Comparison of ENCODE assay signal across 1 cellular context in genomic region chr20:431012-431904, GRCh38.
A peak's percentile ranks its signal among the peaks of the same experiment; 100 is the strongest.
TF ChIP-seq lines count a peak whose summit lies in the region.

No MANE protein-coding gene starts in this region.

TF ChIP-seq in HepG2, 621 proteins besides CTCF, POLR2A, EP300 and RAD21 (continued from another document and continues in another):
- TF ChIP-seq, protein P1, sequence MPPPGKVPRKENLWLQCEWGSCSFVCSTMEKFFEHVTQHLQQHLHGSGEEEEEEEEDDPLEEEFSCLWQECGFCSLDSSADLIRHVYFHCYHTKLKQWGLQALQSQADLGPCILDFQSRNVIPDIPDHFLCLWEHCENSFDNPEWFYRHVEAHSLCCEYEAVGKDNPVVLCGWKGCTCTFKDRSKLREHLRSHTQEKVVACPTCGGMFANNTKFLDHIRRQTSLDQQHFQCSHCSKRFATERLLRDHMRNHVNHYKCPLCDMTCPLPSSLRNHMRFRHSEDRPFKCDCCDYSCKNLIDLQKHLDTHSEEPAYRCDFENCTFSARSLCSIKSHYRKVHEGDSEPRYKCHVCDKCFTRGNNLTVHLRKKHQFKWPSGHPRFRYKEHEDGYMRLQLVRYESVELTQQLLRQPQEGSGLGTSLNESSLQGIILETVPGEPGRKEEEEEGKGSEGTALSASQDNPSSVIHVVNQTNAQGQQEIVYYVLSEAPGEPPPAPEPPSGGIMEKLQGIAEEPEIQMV (CRISPR knock-in tag; IDR thresholded peaks at IDR 0.05; ENCODE audit: low read depth), result 0 out of 2 replicates have a peak, but pooled peaks have one; percentile 67
- TF ChIP-seq ZNF570 (CRISPR knock-in tag; IDR thresholded peaks at IDR 0.05; ENCODE audit: borderline replicate concordance), result no peak
- TF ChIP-seq ZNF841 (CRISPR knock-in tag; IDR thresholded peaks at IDR 0.05; ENCODE audit: borderline replicate concordance), result no peak
- peak; percentile 62; the same call in 1 of the 2 replicates for TF ChIP-seq ZNF274 (CRISPR knock-in tag; IDR thresholded peaks at IDR 0.05)
- no peak for TF ChIP-seq ZNF496 (CRISPR knock-in tag; IDR thresholded peaks at IDR 0.05; ENCODE audit: insufficient replicate concordance)
- TF ChIP-seq ZNF839 (CRISPR knock-in tag; IDR thresholded peaks at IDR 0.05; ENCODE audit: borderline replicate concordance), result peak; percentile 66; the same call in 1 of the 2 replicates
- TF ChIP-seq SMAD1 (CRISPR knock-in tag; IDR thresholded peaks at IDR 0.05; ENCODE audit: borderline replicate concordance, low read depth), result peak; percentile 93; the same call in 1 of the 2 replicates
- TF ChIP-seq ZNF264 (CRISPR knock-in tag; IDR thresholded peaks at IDR 0.05), result no peak
- TF ChIP-seq MAFF (IDR thresholded peaks at IDR 0.05; ENCODE audit: low read depth, low read length), result no peak
- TF ChIP-seq ZFP82 (CRISPR knock-in tag; IDR thresholded peaks at IDR 0.05; ENCODE audit: borderline replicate concordance), result no peak
- 0 out of 2 replicates have a peak, but pooled peaks have one; percentile 40 for TF ChIP-seq ZNF136 (CRISPR knock-in tag; IDR thresholded peaks at IDR 0.05; ENCODE audit: low read depth)
- TF ChIP-seq, protein P2, sequence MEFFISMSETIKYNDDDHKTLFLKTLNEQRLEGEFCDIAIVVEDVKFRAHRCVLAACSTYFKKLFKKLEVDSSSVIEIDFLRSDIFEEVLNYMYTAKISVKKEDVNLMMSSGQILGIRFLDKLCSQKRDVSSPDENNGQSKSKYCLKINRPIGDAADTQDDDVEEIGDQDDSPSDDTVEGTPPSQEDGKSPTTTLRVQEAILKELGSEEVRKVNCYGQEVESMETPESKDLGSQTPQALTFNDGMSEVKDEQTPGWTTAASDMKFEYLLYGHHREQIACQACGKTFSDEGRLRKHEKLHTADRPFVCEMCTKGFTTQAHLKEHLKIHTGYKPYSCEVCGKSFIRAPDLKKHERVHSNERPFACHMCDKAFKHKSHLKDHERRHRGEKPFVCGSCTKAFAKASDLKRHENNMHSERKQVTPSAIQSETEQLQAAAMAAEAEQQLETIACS (CRISPR knock-in tag; IDR thresholded peaks at IDR 0.05), result no peak
- TF ChIP-seq ZHX1 (CRISPR knock-in tag; IDR thresholded peaks at IDR 0.05; ENCODE audit: low read depth), result peak; percentile 86
- no peak for TF ChIP-seq STAT5B (CRISPR knock-in tag; IDR thresholded peaks at IDR 0.05)
- TF ChIP-seq ZMAT3 (CRISPR knock-in tag; conservative IDR thresholded peaks at IDR 0.05), result 0 out of 2 replicates have a peak, but pooled peaks have one; percentile 64
- 0 out of 2 replicates have a peak, but pooled peaks have one; percentile 24 for TF ChIP-seq CCDC6 (CRISPR knock-in tag; IDR thresholded peaks at IDR 0.05)
- no peak for TF ChIP-seq CCAR2 (optimal IDR thresholded peaks at IDR 0.05; ENCODE audit: low read depth, low read length)
- no peak for TF ChIP-seq KDM6A (CRISPR knock-in tag; IDR thresholded peaks at IDR 0.05; ENCODE audit: low read depth)
- 0 out of 2 replicates have a peak, but pooled peaks have one; percentile 46 for TF ChIP-seq ZZZ3 (CRISPR knock-in tag; IDR thresholded peaks at IDR 0.05; ENCODE audit: borderline replicate concordance)
- no peak; the same call in 1 of the 2 replicates for TF ChIP-seq CAMTA2 (CRISPR knock-in tag; IDR thresholded peaks at IDR 0.05; ENCODE audit: borderline replicate concordance)
- no peak for TF ChIP-seq ZNF367 (CRISPR knock-in tag; IDR thresholded peaks at IDR 0.05; ENCODE audit: borderline replicate concordance)
- TF ChIP-seq DR1 (CRISPR knock-in tag; IDR thresholded peaks at IDR 0.05), result peak; percentile 27; the same call in 1 of the 2 replicates
- TF ChIP-seq PHB2 (IDR thresholded peaks at IDR 0.05; ENCODE audit: partially characterized antibody), result no peak
- 0 out of 2 replicates have a peak, but pooled peaks have one; percentile 52 for TF ChIP-seq ZNF431 (CRISPR knock-in tag; IDR thresholded peaks at IDR 0.05; ENCODE audit: borderline replicate concordance, low read depth)
- peak; percentile 81; the same call in 1 of the 2 replicates for TF ChIP-seq ZNF468 (CRISPR knock-in tag; IDR thresholded peaks at IDR 0.05)
- peak; percentile 96 for TF ChIP-seq ERF (CRISPR knock-in tag; IDR thresholded peaks at IDR 0.05)
- TF ChIP-seq ISX (CRISPR knock-in tag; conservative IDR thresholded peaks at IDR 0.05), result no peak
- TF ChIP-seq SRSF9 (IDR thresholded peaks at IDR 0.05; ENCODE audit: borderline replicate concordance, insufficient read depth, low read depth, low read length, poor library complexity, severe bottlenecking), result no peak
- TF ChIP-seq ZNF772 (CRISPR knock-in tag; IDR thresholded peaks at IDR 0.05), result 0 out of 2 replicates have a peak, but pooled peaks have one; percentile 13
- TF ChIP-seq, protein P3, sequence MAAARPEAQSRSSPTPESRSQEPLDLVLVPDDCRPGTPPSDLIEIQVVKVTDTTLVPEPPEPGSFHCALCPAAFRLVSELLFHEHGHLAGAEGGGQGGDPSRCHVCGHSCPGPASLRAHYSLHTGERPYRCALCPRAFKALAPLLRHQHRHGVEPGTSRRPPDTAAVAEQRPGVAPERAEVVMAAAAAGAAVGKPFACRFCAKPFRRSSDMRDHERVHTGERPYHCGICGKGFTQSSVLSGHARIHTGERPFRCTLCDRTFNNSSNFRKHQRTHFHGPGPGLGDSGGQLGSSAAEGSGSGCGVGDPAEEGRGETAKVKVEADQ (CRISPR knock-in tag; IDR thresholded peaks at IDR 0.05; ENCODE audit: borderline replicate concordance), result 0 out of 2 replicates have a peak, but pooled peaks have one; percentile 19
- peak; percentile 65 for TF ChIP-seq TBX2 (CRISPR knock-in tag; IDR thresholded peaks at IDR 0.05; ENCODE audit: borderline replicate concordance)
- TF ChIP-seq ZNF816 (CRISPR knock-in tag; IDR thresholded peaks at IDR 0.05; ENCODE audit: borderline replicate concordance), result no peak
- TF ChIP-seq ZBTB20 (CRISPR knock-in tag; IDR thresholded peaks at IDR 0.05; ENCODE audit: borderline replicate concordance, low read depth), result no peak
- TF ChIP-seq ZNF567 (CRISPR knock-in tag; IDR thresholded peaks at IDR 0.05; ENCODE audit: borderline replicate concordance), result peak; percentile 93; the same call in 1 of the 2 replicates
- TF ChIP-seq ZNF276 (CRISPR knock-in tag; IDR thresholded peaks at IDR 0.05; ENCODE audit: low read depth), result no peak
- peak; percentile 79; the same call in 1 of the 2 replicates for TF ChIP-seq ZNF607 (CRISPR knock-in tag; IDR thresholded peaks at IDR 0.05; ENCODE audit: borderline replicate concordance)
- peak in 1 of 2 experiments; percentile 91; a peak in 2 of 4 replicates for TF ChIP-seq KLF16 (CRISPR knock-in tag; IDR thresholded peaks at IDR 0.05)
- TF ChIP-seq PAX8 (CRISPR knock-in tag; IDR thresholded peaks at IDR 0.05; ENCODE audit: borderline replicate concordance), result no peak
- TF ChIP-seq, protein P4, sequence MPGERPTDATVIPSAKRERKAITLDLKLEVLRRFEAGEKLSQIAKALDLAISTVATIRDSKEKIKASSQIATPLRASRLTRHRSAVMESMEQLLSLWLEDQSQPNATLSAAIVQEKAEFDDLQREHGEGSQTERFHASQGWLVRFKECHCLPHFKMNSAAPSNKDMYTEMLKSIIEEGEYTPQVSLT (CRISPR knock-in tag; IDR thresholded peaks at IDR 0.05; ENCODE audit: borderline replicate concordance, low read depth), result peak; percentile 21; the same call in 1 of the 2 replicates
- TF ChIP-seq ZFP36L2 (CRISPR knock-in tag; IDR thresholded peaks at IDR 0.05), result no peak; the same call in 1 of the 2 replicates
- TF ChIP-seq GLI4 (CRISPR knock-in tag; IDR thresholded peaks at IDR 0.05; ENCODE audit: borderline replicate concordance), result no peak
- no peak for TF ChIP-seq SIN3A (IDR thresholded peaks at IDR 0.05; ENCODE audit: borderline replicate concordance, low read depth, low read length)
- TF ChIP-seq SP140L (CRISPR knock-in tag; IDR thresholded peaks at IDR 0.05; ENCODE audit: borderline replicate concordance), result no peak
- peak; percentile 37; the same call in 1 of the 2 replicates for TF ChIP-seq DMAP1 (CRISPR knock-in tag; IDR thresholded peaks at IDR 0.05)
- TF ChIP-seq ZFP1 (CRISPR knock-in tag; IDR thresholded peaks at IDR 0.05), result no peak
- peak; percentile 25 for TF ChIP-seq RBM39 (IDR thresholded peaks at IDR 0.05; ENCODE audit: low read depth, low read length, poor library complexity, severe bottlenecking)
- TF ChIP-seq, protein P5, sequence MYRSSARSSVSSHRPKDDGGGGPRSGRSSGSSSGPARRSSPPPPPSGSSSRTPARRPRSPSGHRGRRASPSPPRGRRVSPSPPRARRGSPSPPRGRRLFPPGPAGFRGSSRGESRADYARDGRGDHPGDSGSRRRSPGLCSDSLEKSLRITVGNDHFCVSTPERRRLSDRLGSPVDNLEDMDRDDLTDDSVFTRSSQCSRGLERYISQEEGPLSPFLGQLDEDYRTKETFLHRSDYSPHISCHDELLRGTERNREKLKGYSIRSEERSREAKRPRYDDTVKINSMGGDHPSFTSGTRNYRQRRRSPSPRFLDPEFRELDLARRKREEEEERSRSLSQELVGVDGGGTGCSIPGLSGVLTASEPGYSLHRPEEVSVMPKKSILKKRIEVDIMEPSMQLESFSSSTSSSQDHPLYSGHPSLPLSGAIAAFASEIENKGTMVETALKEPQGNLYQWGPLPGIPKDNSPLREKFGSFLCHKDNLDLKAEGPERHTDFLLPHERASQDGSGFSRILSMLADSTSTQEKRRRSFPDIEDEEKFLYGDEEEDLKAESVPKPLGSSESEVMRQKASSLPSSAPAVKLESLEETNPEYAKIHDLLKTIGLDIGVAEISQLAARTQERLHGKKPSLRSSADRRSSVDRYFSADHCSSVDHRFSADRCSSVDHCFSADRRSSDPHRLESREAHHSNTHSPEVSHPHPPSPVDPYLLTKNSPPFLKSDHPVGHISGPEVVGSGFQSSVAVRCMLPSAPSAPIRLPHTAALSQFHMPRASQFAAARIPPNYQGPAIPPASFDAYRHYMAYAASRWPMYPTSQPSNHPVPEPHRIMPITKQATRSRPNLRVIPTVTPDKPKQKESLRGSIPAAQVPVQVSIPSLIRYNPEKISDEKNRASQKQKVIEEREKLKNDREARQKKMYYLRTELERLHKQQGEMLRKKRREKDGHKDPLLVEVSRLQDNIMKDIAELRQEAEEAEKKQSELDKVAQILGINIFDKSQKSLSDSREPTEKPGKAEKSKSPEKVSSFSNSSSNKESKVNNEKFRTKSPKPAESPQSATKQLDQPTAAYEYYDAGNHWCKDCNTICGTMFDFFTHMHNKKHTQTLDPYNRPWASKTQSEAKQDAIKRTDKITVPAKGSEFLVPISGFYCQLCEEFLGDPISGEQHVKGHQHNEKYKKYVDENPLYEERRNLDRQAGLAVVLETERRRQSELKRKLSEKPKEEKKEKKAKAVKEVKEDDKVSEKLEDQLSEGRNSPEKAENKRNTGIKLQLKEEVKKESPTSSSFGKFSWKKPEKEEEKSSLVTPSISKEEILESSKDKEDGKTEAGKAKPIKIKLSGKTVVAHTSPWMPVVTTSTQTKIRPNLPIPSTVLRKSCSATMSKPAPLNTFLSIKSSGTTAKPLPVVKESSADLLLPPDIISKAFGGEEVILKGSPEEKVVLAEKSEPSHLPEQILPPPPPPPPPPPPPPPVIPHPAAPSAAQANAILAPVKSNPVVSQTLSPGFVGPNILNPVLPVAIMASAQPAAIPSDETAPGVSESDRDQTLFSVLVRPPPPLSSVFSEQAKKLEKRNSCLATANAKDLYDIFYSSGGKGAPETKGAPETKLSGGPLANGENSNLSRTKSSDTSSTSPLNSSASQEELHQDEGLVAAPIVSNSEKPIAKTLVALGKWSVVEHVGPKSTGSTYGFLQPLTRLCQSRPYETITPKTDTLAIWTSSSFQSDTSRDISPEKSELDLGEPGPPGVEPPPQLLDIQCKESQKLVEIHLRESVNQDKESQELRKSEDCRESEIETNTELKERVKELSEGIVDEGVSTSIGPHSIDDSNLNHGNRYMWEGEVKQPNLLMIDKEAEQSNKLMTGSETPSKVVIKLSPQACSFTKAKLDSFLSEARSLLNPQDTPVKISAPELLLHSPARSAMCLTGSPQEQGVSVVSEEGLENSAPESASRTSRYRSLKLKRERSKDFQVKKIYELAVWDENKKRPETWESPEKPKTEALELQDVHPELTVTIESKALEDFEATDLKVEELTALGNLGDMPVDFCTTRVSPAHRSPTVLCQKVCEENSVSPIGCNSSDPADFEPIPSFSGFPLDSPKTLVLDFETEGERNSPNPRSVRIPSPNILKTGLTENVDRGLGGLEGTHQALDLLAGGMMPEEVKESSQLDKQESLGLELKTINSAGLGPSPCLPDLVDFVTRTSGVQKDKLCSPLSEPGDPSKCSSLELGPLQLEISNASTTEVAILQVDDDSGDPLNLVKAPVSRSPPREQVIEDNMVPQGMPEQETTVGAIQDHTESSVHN (CRISPR knock-in tag; IDR thresholded peaks at IDR 0.05), result peak; percentile 97
- peak; percentile 100 for TF ChIP-seq STAG1 (CRISPR knock-in tag; IDR thresholded peaks at IDR 0.05)
- TF ChIP-seq ARID2 (CRISPR knock-in tag; IDR thresholded peaks at IDR 0.05; ENCODE audit: borderline replicate concordance), result no peak
- no peak; the same call in 1 of the 2 replicates for TF ChIP-seq ZNF556 (CRISPR knock-in tag; IDR thresholded peaks at IDR 0.05; ENCODE audit: borderline replicate concordance)
- TF ChIP-seq YY1 (IDR thresholded peaks at IDR 0.05; ENCODE audit: insufficient read depth, insufficient replicate concordance, low read depth, low read length), result peak; percentile 72
- peak; percentile 68; the same call in 1 of the 2 replicates for TF ChIP-seq ZFY (CRISPR knock-in tag; IDR thresholded peaks at IDR 0.05)
